7 cellular contexts compared by ENCODE assay signal in the genomic region with DNA sequence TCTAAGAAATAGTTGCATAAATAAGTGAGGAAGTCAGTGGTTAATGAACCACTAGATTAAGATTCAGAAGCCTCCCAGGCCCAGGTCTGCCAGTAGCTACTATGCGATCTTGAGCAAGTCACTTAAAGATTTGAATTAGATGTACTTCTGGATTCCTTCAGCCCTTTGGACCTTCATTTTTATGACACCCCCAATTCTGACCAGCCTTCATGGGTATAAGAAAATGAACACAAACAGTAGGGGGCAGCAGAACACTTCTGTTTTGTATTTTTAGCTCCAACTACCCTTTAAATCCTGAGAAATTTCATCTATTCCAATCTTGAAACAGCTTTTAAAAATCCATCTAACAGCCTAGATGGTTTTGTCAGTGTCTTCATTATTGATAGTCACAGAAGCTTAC. TPM values are rescaled to one million over a fixed set of nuclear protein-coding genes. Genes with fewer than 3 reads are reported as not detected.
DNase-seq lines count a peak whose midpoint lies in the region; ATAC-seq, FAIRE-seq and TF ChIP-seq lines count a peak whose summit lies in the region.

No MANE protein-coding gene starts in this region.

- POLR2A ChIA-PET in endothelial cell of umbilical vein (lab: Charles Lee), result no interaction called here

- peak; percentile 76 for FAIRE-seq in endothelial cell of umbilical vein (lab: Jason Lieb, UNC)

- CTCF ChIA-PET in endothelial cell of umbilical vein (lab: Charles Lee), result interaction anchor here (0.9 to 2.6 kb wide), 18 partner anchors 16 to 460 kb away, joined by 3 to 19 read pairs (median 4); partner anchors contain the start of gene TMEM47

- no peaks in the 10 kb centered on the region for H3K27me3 ChIP-seq in endothelial cell of umbilical vein (ENCODE audit: control insufficient read depth in 2 of 2, insufficient read depth in 2 of 2, low read length in 2 of 2)

- no peaks in the 10 kb centered on the region for H4K20me1 ChIP-seq in endothelial cell of umbilical vein (replicated peaks; ENCODE audit: control insufficient read depth, extremely low read depth, insufficient read depth, low read length)

- intact Hi-C loops in endothelial cell of umbilical vein (cut with micrococcal nuclease), result loop anchor here (2.0 to 10.0 kb wide), 4 partner anchors 59 to 277 kb away; no protein-coding TSS in a partner anchor

- dilution Hi-C loops in endothelial cell of umbilical vein (cut with MboI; ENCODE audit: extremely low pct_ligation_motif_present, low sequenced_read_pairs), result no loop called here

- H3K4me2 ChIP-seq in endothelial cell of umbilical vein (ENCODE audit: insufficient read depth, low read length), result no peak overlapping the region

- ATAC-seq in HG02763 (IDR thresholded peaks at IDR 0.05; ENCODE audit: unreplicated experiment), result no peak
- ATAC-seq in GM19467 (IDR thresholded peaks at IDR 0.05; ENCODE audit: unreplicated experiment), result no peak
- no peak for ATAC-seq in HG03095 (IDR thresholded peaks at IDR 0.05; ENCODE audit: unreplicated experiment)

- BruUV-seq in endothelial cell of umbilical vein (replicated peaks; lab: Mats Ljungman, UMichigan), result no TSS peak

- DNase-seq in NCI-H510A treated with DMSO at 0.1 percent for 48 hours (lab: John Stamatoyannopoulos, UW) (peak; percentile 26), endothelial cell of umbilical vein (ENCODE audit: low read depth, low spot score) (peak; percentile 39), retina (peak; percentile 39)

- peak; percentile 56 for TF ChIP-seq CTCF in GM12873 (IDR thresholded peaks at IDR 0.05; ENCODE audit: insufficient read depth, low read depth, low read length, missing control alignments)
- TF ChIP-seq CTCF in endothelial cell of umbilical vein (IDR thresholded peaks at IDR 0.05; ENCODE audit: extremely low read depth in 1 of 2, insufficient read depth in 1 of 2, low read depth in 1 of 2, low read length in 2 of 2), result peak; percentile 11 to 35

- no peak overlapping the region for H2AFZ ChIP-seq in endothelial cell of umbilical vein (ENCODE audit: low read depth, low read length)

- H3K9ac ChIP-seq in endothelial cell of umbilical vein (replicated peaks; ENCODE audit: extremely low read depth, insufficient read depth, low read length), result no peak overlapping the region

- H3K9me3 ChIP-seq in endothelial cell of umbilical vein (replicated peaks; ENCODE audit: control insufficient read depth, insufficient read depth, low read length), result no peaks in the 10 kb centered on the region

- H3K27ac ChIP-seq in endothelial cell of umbilical vein (ENCODE audit: insufficient read depth, low read depth, low read length), result no peak overlapping the region

- H3K4me3 ChIP-seq in endothelial cell of umbilical vein (replicated peaks in 1 of 3; ENCODE audit: insufficient read depth in 1 of 3, low read depth in 1 of 3, low read length in 3 of 3), result no peak overlapping the region

- peaks cover 5% of the 10 kb centered on the region for H3K79me2 ChIP-seq in endothelial cell of umbilical vein (ENCODE audit: control insufficient read depth, insufficient read depth, low read length)

- H3K9me1 ChIP-seq in endothelial cell of umbilical vein (replicated peaks; ENCODE audit: control insufficient read depth, extremely low read depth, insufficient read depth, low read length), result no peaks in the 10 kb centered on the region

- no peaks in the 10 kb centered on the region for H3K4me1 ChIP-seq in endothelial cell of umbilical vein (ENCODE audit: control insufficient read depth, extremely low read depth, insufficient read depth, low read length)

- no peak for TF ChIP-seq POLR2A in endothelial cell of umbilical vein (IDR thresholded peaks at IDR 0.05; ENCODE audit: low read depth, low read length)

- H3K36me3 ChIP-seq in endothelial cell of umbilical vein (ENCODE audit: control insufficient read depth in 2 of 2, extremely low read depth in 1 of 2, insufficient read depth in 2 of 2, low read length in 2 of 2), result peaks cover 0 to 2% of the 10 kb centered on the region in 2 experiments

TF ChIP-seq in endothelial cell of umbilical vein, 7 proteins besides CTCF, POLR2A, EP300 and RAD21:
- no peak for TF ChIP-seq EZH2 (IDR thresholded peaks at IDR 0.05; ENCODE audit: borderline replicate concordance, low read depth, low read length, severe bottlenecking)
- TF ChIP-seq GATA2 (IDR thresholded peaks at IDR 0.05; ENCODE audit: insufficient read depth, insufficient read length, low read depth, low read length), result no peak
- no peak for TF ChIP-seq JUN (IDR thresholded peaks at IDR 0.05; ENCODE audit: borderline replicate concordance, insufficient read depth, insufficient read length, low read depth)
- no peak for TF ChIP-seq MAX (IDR thresholded peaks at IDR 0.05; ENCODE audit: insufficient read depth, insufficient read length)
- no peak for TF ChIP-seq MYC (IDR thresholded peaks at IDR 0.05; ENCODE audit: low read depth, low read length)
- TF ChIP-seq FOS (IDR thresholded peaks at IDR 0.05; ENCODE audit: borderline replicate concordance, insufficient read depth, low read length), result no peak
- no peak for TF ChIP-seq POLR2AphosphoS5 (IDR thresholded peaks at IDR 0.05; ENCODE audit: insufficient read depth, low read depth, low read length)

RNA-seq across cellular contexts. Expression of gene TMEM47, which starts 19.0 kb away (rescaled TPM):
- total RNA-seq in endothelial cell of umbilical vein, result 22.2 and 26.8 TPM in 2 replicates
- polyA plus RNA-seq in endothelial cell of umbilical vein, result 16.2 and 18.5 TPM in 2 replicates
- 13.6 and 14.5 TPM in 2 replicates for polyA plus RNA-seq in endothelial cell of umbilical vein (2011; cell fraction: cytosol; rRNA removed)
- 9.6 and 13.4 TPM in 2 replicates for polyA plus RNA-seq in endothelial cell of umbilical vein (2011; cell fraction: nucleus; rRNA removed)
- 14.5 and 19.3 TPM in 2 replicates for polyA plus RNA-seq in endothelial cell of umbilical vein (2012)
- 27.4 and 30.3 TPM in 2 replicates for polyA minus RNA-seq in endothelial cell of umbilical vein
- polyA minus RNA-seq in endothelial cell of umbilical vein (2011; cell fraction: cytosol; rRNA and poly(A)+ RNA removed), result 10.1 TPM
- 13.8 and 22.0 TPM in 2 replicates for polyA minus RNA-seq in endothelial cell of umbilical vein (2011; cell fraction: nucleus; rRNA and poly(A)+ RNA removed)
